Comparison of ENCODE assay signal across 17 cellular contexts in genomic region chr13:41919031-41919740, GRCh38. TPM values are rescaled to one million over a fixed set of nuclear protein-coding genes. Genes with fewer than 3 reads are reported as not detected.
DNase-seq lines count a peak whose midpoint lies in the region; ATAC-seq, FAIRE-seq and TF ChIP-seq lines count a peak whose summit lies in the region.
"Had no signal": no experiment of that assay in that cellular context is flagged by ENCODE, and none has a peak within 500 bp of the region (broad histone marks: within the 10 kb centered on the region; RNA-seq: fewer than 3 reads in every experiment).

No MANE protein-coding gene starts in this region.

- DNase-seq in GM19239 (ENCODE audit: insufficient read length, low spot score) (no peak), NCI-H69 (lab: John Stamatoyannopoulos, UW) (peak; percentile 49), cerebellum (ENCODE audit: low spot score) (peak; percentile 77), neural crest cell (ENCODE audit: low read depth, low spot score) (no peak), KBM-7 (no peak), COLO829 (ENCODE audit: low spot score) (no peak)
- no peak for DNase-seq in effector memory CD8-positive, alpha-beta T cell
- DNase-seq: activated naive CD4-positive, alpha-beta T cell treated with anti-CD3 and anti-CD28 coated beads for 36 hours; DND-41; effector memory CD4-positive, alpha-beta T cell; lower lobe of right lung; naive thymus-derived CD4-positive, alpha-beta T cell; NCI-H187; NCI-H510A treated with DMSO at 0.1 percent for 48 hours; OCI-M1; stimulated activated CD4-positive, alpha-beta T cell treated with anti-CD3 and anti-CD28 coated beads, Interleukin-15, amount 100 ng/mL, for 24 hours had no signal

- no peak overlapping the region for H3K4me3 Mint-ChIP-seq in neural crest cell
- no peak overlapping the region for H3K4me3 Mint-ChIP-seq in effector memory CD8-positive, alpha-beta T cell
- H3K4me3 Mint-ChIP-seq: activated naive CD4-positive, alpha-beta T cell treated with anti-CD3 and anti-CD28 coated beads for 36 hours; CD14-positive monocyte had no signal

- ATAC-seq in effector memory CD8-positive, alpha-beta T cell (replicated peaks): no peak
- ATAC-seq: naive thymus-derived CD4-positive, alpha-beta T cell had no signal

- peaks cover 17% of the 10 kb centered on the region for H3K4me1 Mint-ChIP-seq in neural crest cell
- H3K4me1 Mint-ChIP-seq in effector memory CD8-positive, alpha-beta T cell (ENCODE audit: low read depth in 2 of 2): peaks cover 32 to 64% of the 10 kb centered on the region in 2 donors

- in situ Hi-C loops in KBM-7 (cut with MboI; ENCODE audit: low pct_unique_long_range_greater_than_20kb, low sequenced_read_pairs): no loop called here

- peaks cover 30% of the 10 kb centered on the region for H3K36me3 Mint-ChIP-seq in neural crest cell (ENCODE audit: low read depth)
- H3K36me3 Mint-ChIP-seq in effector memory CD8-positive, alpha-beta T cell (ENCODE audit: insufficient read depth): peaks cover 3% of the 10 kb centered on the region

- no peak for TF ChIP-seq CTCF in neural crest cell (conservative IDR thresholded peaks at IDR 0.05)

- H3K27ac Mint-ChIP-seq in neural crest cell (ENCODE audit: unreplicated experiment): peak overlapping the region; percentile 76
- no peak overlapping the region for H3K27ac Mint-ChIP-seq in effector memory CD8-positive, alpha-beta T cell
- H3K27ac Mint-ChIP-seq: activated naive CD4-positive, alpha-beta T cell treated with anti-CD3 and anti-CD28 coated beads for 36 hours had no signal

- FAIRE-seq in GM19239 (lab: Jason Lieb, UNC): peak; percentile 81

- H3K9me3 Mint-ChIP-seq in neural crest cell: peaks cover 12% of the 10 kb centered on the region
- peaks cover 6 to 8% of the 10 kb centered on the region in 2 donors for H3K9me3 Mint-ChIP-seq in effector memory CD8-positive, alpha-beta T cell

- no peaks in the 10 kb centered on the region for H3K27me3 Mint-ChIP-seq in neural crest cell (ENCODE audit: low read depth)
- no peaks in the 10 kb centered on the region for H3K27me3 Mint-ChIP-seq in effector memory CD8-positive, alpha-beta T cell
- H3K27me3 Mint-ChIP-seq: naive thymus-derived CD4-positive, alpha-beta T cell had no signal

RNA-seq across cellular contexts. Expression of gene VWA8, which starts 41.7 kb away (rescaled TPM):
- total RNA-seq in cerebellum (38.5 TPM), neural crest cell (19.5 and 21.0 TPM in 2 replicates)

Comparison
In these comparisons a context has a peak if more than half of its experiments do, and no peak if none do; other contexts are left out.
1. DNase-seq: peak in NCI-H69 (single experiment) and cerebellum (single experiment); none in GM19239 (single experiment), neural crest cell (single experiment), KBM-7 (single experiment), COLO829 (single experiment) and effector memory CD8-positive, alpha-beta T cell (0 of 3).